8 cellular contexts compared by ENCODE assay signal in the genomic region with DNA sequence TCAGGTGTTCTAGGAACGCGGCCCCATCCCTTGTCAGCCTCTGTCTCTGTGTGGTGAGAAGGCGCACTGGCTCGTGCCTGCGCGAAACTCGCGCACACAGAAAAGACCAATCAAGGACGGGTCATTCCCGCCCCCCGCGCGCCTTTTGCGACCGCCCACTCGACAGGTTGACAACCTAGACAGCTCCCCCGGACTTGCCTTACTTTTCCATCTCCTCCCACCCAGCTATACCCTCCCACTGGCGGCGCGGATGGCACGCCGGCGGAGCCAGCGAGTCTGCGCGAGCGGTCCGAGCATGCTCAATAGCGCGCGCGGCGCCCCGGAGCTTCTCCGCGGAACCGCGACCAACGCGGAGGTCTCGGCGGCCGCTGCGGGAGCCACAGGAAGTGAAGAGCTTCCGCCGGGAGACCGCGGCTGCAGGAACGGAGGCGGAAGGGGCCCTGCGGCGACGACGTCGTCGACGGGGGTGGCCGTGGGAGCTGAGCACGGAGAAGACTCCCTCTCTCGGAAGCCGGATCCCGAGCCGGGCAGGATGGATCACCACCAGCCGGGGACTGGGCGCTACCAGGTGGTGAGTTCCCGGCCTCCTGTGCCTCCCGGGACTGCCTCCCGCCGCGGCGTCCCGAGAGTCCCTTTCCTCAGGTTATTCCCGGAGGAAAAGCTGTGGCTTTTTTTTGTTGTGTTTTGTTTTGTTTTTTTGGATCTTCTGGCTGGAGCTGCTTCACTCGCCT. TPM values are rescaled to one million over a fixed set of nuclear protein-coding genes. Genes with fewer than 3 reads are reported as not detected.
A peak's percentile ranks its signal among the peaks of the same experiment; 100 is the strongest.
DNase-seq lines count a peak whose midpoint lies in the region; ATAC-seq and TF ChIP-seq lines count a peak whose summit lies in the region.

A gene with protein sequence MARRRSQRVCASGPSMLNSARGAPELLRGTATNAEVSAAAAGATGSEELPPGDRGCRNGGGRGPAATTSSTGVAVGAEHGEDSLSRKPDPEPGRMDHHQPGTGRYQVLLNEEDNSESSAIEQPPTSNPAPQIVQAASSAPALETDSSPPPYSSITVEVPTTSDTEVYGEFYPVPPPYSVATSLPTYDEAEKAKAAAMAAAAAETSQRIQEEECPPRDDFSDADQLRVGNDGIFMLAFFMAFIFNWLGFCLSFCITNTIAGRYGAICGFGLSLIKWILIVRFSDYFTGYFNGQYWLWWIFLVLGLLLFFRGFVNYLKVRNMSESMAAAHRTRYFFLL (plus strand): TSS at position 202 of the 731 bp plus-strand sequence. CDS start 49 bp downstream, at position 251.

- H3K27ac ChIP-seq in osteoblast (ENCODE audit: low read depth, low read length) (peak within 1 kb of the TSS; percentile 92), testis (peak within 1 kb of the TSS; percentile 72 to 86)

- peaks cover 8 to 13% of the 10 kb centered on the region in 2 donors for H3K36me3 Mint-ChIP-seq in activated naive CD4-positive, alpha-beta T cell treated with anti-CD3 and anti-CD28 coated beads, Interleukin-2, amount 50 U/mL, for 72 hours

- 0% methylated on average over 8 to 53 of the region's 74 CpGs for WGBS in testis, 2 donors

- H3K4me3 ChIP-seq in HFF-Myc (replicated peaks; ENCODE audit: low read depth, low read length) (peak within 1 kb of the TSS; percentile 92), NB4 (ENCODE audit: low read depth, low read length) (peak within 1 kb of the TSS; percentile 85), osteoblast (ENCODE audit: insufficient read depth, low read length) (peak within 1 kb of the TSS; percentile 81), testis (peak within 1 kb of the TSS; percentile 72 to 96)

- intact Hi-C loops in testis (cut with DNase I; ENCODE audit: low total_unique reads), result no loop called here

- peak within 1 kb of the TSS; percentile 79 for H2AFZ ChIP-seq in osteoblast (ENCODE audit: low read length)

- H3K79me2 ChIP-seq in osteoblast (ENCODE audit: insufficient read depth, low read length), result peaks cover 44% of the 10 kb centered on the region

- H3K27me3 ChIP-seq in osteoblast (ENCODE audit: insufficient read depth, low read length) (peaks cover 10% of the 10 kb centered on the region), testis (no peaks in the 10 kb centered on the region)

- H3K4me2 ChIP-seq in osteoblast (ENCODE audit: insufficient read depth, low read length), result peak within 1 kb of the TSS; percentile 84

- peak; percentile 60 for DNase-seq in GM04504 (ENCODE audit: low read depth)
- DNase-seq in HFF-Myc (ENCODE audit: extremely low read depth, low read depth), result peak; percentile 56
- peak; percentile 94 for DNase-seq in NB4 (ENCODE audit: low read depth)
- peak; percentile 89 to 93 for DNase-seq in activated naive CD4-positive, alpha-beta T cell treated with anti-CD3 and anti-CD28 coated beads, Interleukin-2, amount 50 U/mL, for 72 hours (ENCODE audit: low spot score in 2 of 2)
- peak; percentile 93 for DNase-seq in glomerular visceral epithelial cell (ENCODE audit: extremely low spot score)
- DNase-seq in osteoblast (ENCODE audit: insufficient read length, low spot score, missing footprints), result peak; percentile 79
- peak; percentile 88 for DNase-seq in testis

- H3K4me1 ChIP-seq in osteoblast (ENCODE audit: insufficient read depth, low read length) (peaks cover 40% of the 10 kb centered on the region), testis (no peaks in the 10 kb centered on the region)

- H3K9me3 Mint-ChIP-seq in activated naive CD4-positive, alpha-beta T cell treated with anti-CD3 and anti-CD28 coated beads, Interleukin-2, amount 50 U/mL, for 72 hours, result no peaks in the 10 kb centered on the region

- H3K36me3 ChIP-seq in osteoblast (ENCODE audit: insufficient read depth, low read length) (no peaks in the 10 kb centered on the region), testis (ENCODE audit: low read depth, missing control alignments) (no peaks in the 10 kb centered on the region)

- ATAC-seq in SK-N-SH treated with all-trans-retinoic acid at 6 μM for 48 hours, result peak; percentile 95
- peak; percentile 71 to 73 for ATAC-seq in activated naive CD4-positive, alpha-beta T cell treated with anti-CD3 and anti-CD28 coated beads, Interleukin-2, amount 50 U/mL, for 72 hours

- H3K27ac Mint-ChIP-seq in activated naive CD4-positive, alpha-beta T cell treated with anti-CD3 and anti-CD28 coated beads, Interleukin-2, amount 50 U/mL, for 72 hours, result peak within 1 kb of the TSS; percentile 98

- TF ChIP-seq POLR2A in NB4 (IDR thresholded peaks at IDR 0.05; ENCODE audit: extremely low read depth, insufficient read length) (peak; percentile 58), testis (IDR thresholded peaks at IDR 0.05) (no peak)

- TF ChIP-seq CTCF in HFF-Myc (IDR thresholded peaks at IDR 0.05; ENCODE audit: low read depth, low read length, missing control alignments) (no peak), NB4 (IDR thresholded peaks at IDR 0.05; ENCODE audit: low read depth, low read length) (no peak), osteoblast (IDR thresholded peaks at IDR 0.05; ENCODE audit: extremely low read depth, low read depth, low read length) (no peak), testis (IDR thresholded peaks at IDR 0.05) (no peak)

- H4K20me1 ChIP-seq in osteoblast (ENCODE audit: insufficient read depth, low read length), result no peaks in the 10 kb centered on the region

- H3K9me3 ChIP-seq in osteoblast (ENCODE audit: low read depth, low read length) (no peaks in the 10 kb centered on the region), testis (no peaks in the 10 kb centered on the region)

TF ChIP-seq in SK-N-SH treated with all-trans-retinoic acid at 6 μM for 48 hours, 23 proteins besides CTCF, POLR2A, EP300 and RAD21:
- TF ChIP-seq ISL1 (CRISPR knock-in tag; IDR thresholded peaks at IDR 0.05) (no peak), CSDC2 (CRISPR knock-in tag; IDR thresholded peaks at IDR 0.05) (0 out of 2 replicates have a peak, but pooled peaks have one; percentile 70), BACH2 (CRISPR knock-in tag; IDR thresholded peaks at IDR 0.05; ENCODE audit: borderline replicate concordance) (no peak), ZFP3 (CRISPR knock-in tag; IDR thresholded peaks at IDR 0.05) (0 out of 2 replicates have a peak, but pooled peaks have one; percentile 22)
TF ChIP-seq in SK-N-SH treated with all-trans-retinoic acid at 6 μM for 48 hours: peak in this region for 2.

RNA-seq across cellular contexts. Expression of the gene that starts here (rescaled TPM):
- 100 to 1,000 TPM; 107 to 152 TPM for total RNA-seq in activated naive CD4-positive, alpha-beta T cell treated with anti-CD3 and anti-CD28 coated beads, Interleukin-2, amount 50 U/mL, for 72 hours
- 47.1 and 56.5 TPM in 2 replicates for total RNA-seq in osteoblast
- total RNA-seq in testis, result 10 to 100 TPM; 25.3 to 33.8 TPM
- polyA plus RNA-seq in testis (ENCODE audit: insufficient read depth, low read depth, low replicate concordance), result 56.1 TPM

Comparison
In these comparisons a context has a peak if more than half of its experiments do, and no peak if none do; other contexts are left out.
1. Peak in every context shown above with its lines: DNase-seq, ATAC-seq, H3K4me3 ChIP-seq and H3K27ac ChIP-seq.